ENCODE assay signal across 8 cellular contexts in genomic region chr6:33412140-33413009, GRCh38. TPM values are rescaled to one million over a fixed set of nuclear protein-coding genes. Genes with fewer than 3 reads are reported as not detected.
DNase-seq lines count a peak whose midpoint lies in the region; ATAC-seq and TF ChIP-seq lines count a peak whose summit lies in the region.
"Had no signal": no experiment of that assay in that cellular context is flagged by ENCODE, and none has a peak within 500 bp of the region (broad histone marks: within the 10 kb centered on the region; RNA-seq: fewer than 3 reads in every experiment).

No MANE protein-coding gene starts in this region.

- no peak for DNase-seq in WTC11 (ENCODE audit: low spot score)
- no peak for DNase-seq in T-helper 9 cell
- DNase-seq in KBM-7 = no peak
- DNase-seq in MM.1S = no peak
- DNase-seq: GDM1; stimulated activated CD4-positive, alpha-beta T cell treated with anti-CD3 and anti-CD28 coated beads, Interleukin-4, amount 100 ng/mL, for 1 hour had no signal

- H3K27ac Mint-ChIP-seq in WTC11 = no peak overlapping the region

- H3K4me1 ChIP-seq in BLaER1 treated with 17β-estradiol and CSF1 and Interleukin-3, amounts not matched to agents 10 nM and 100 nM = peaks cover 63 to 74% (median 72%) of the 10 kb centered on the region in 10 experiments
- H3K4me1 ChIP-seq in mucosa of rectum (ENCODE audit: control insufficient read depth in 2 of 2, insufficient read depth in 2 of 2, low read length in 2 of 2) (peaks cover 22 to 27% of the 10 kb centered on the region in 2 donors), MM.1S (ENCODE audit: low read length) (peaks cover 12% of the 10 kb centered on the region)

- in situ Hi-C loops in KBM-7 (cut with MboI; ENCODE audit: low pct_unique_long_range_greater_than_20kb, low sequenced_read_pairs) = no loop called here

- H3K79me2 ChIP-seq in MM.1S (ENCODE audit: low read length) = peaks cover 33% of the 10 kb centered on the region

- CTCF ChIA-PET in WTC11 (lab: Charles Lee) = interaction anchor here (0.8 to 1.1 kb wide), 3 partner anchors 14 to 17 kb away, joined by 3 to 4 read pairs (median 4); no protein-coding TSS in a partner anchor

- H3K36me3 Mint-ChIP-seq in WTC11 = peaks cover 43% of the 10 kb centered on the region

- peak overlapping the region in 7 of 10 experiments; percentile 73 to 86 (median 78); a peak in 13 of 20 replicates for H3K4me3 ChIP-seq in BLaER1 treated with 17β-estradiol and CSF1 and Interleukin-3, amounts not matched to agents 10 nM and 100 nM
- H3K4me3 ChIP-seq in mucosa of rectum (ENCODE audit: low read length in 2 of 2) = peak overlapping the region; percentile 29 to 41
- H3K4me3 ChIP-seq in MM.1S (ENCODE audit: low read length) = no peak overlapping the region

- H3K27me3 Mint-ChIP-seq in WTC11 (ENCODE audit: low read depth) = no peaks in the 10 kb centered on the region

- peak overlapping the region in 2 of 11 experiments; percentile 6 to 81; a peak in 1 of 22 replicates for H3K27ac ChIP-seq in BLaER1 treated with 17β-estradiol and CSF1 and Interleukin-3, amounts not matched to agents 10 nM and 100 nM
- H3K27ac ChIP-seq in mucosa of rectum (ENCODE audit: low read depth in 2 of 2, low read length in 2 of 2) = no peak overlapping the region
- no peak overlapping the region for H3K27ac ChIP-seq in MM.1S (ENCODE audit: low read length)

- no peak overlapping the region for H2AFZ ChIP-seq in MM.1S (ENCODE audit: low read length)

- peak overlapping the region; percentile 76 for H3K4me3 Mint-ChIP-seq in WTC11

- H3K9me2 ChIP-seq in MM.1S (replicated peaks; ENCODE audit: insufficient read depth, low read length) = no peaks in the 10 kb centered on the region

- peak overlapping the region in 10 of 11 experiments; percentile 15 to 90 (median 84); a peak in 19 of 22 replicates for H3K9ac ChIP-seq in BLaER1 treated with 17β-estradiol and CSF1 and Interleukin-3, amounts not matched to agents 10 nM and 100 nM
- no peak overlapping the region for H3K9ac ChIP-seq in mucosa of rectum (ENCODE audit: low read depth in 1 of 2, low read length in 2 of 2)
- no peak overlapping the region for H3K9ac ChIP-seq in MM.1S (ENCODE audit: low read length)

- peaks cover 6 to 51% (median 23%) of the 10 kb centered on the region in 11 experiments; a peak in 12 of 22 replicates for H4K20me1 ChIP-seq in BLaER1 treated with 17β-estradiol and CSF1 and Interleukin-3, amounts not matched to agents 10 nM and 100 nM
- H4K20me1 ChIP-seq in MM.1S (ENCODE audit: insufficient read depth, low read length) = no peaks in the 10 kb centered on the region

- peak overlapping the region; percentile 87 to 99 (median 93) for H3K4me2 ChIP-seq in BLaER1 treated with 17β-estradiol and CSF1 and Interleukin-3, amounts not matched to agents 10 nM and 100 nM
- H3K4me2 ChIP-seq in MM.1S (ENCODE audit: low read depth, low read length) = no peak overlapping the region; the same call in 1 of the 2 replicates

- TF ChIP-seq CTCF in WTC11 (IDR thresholded peaks at IDR 0.05) (no peak), MM.1S (IDR thresholded peaks at IDR 0.05; ENCODE audit: low read length) (no peak)

- ATAC-seq in WTC11 = no peak

- peaks cover 42 to 62% (median 53%) of the 10 kb centered on the region in 11 experiments for H3K36me3 ChIP-seq in BLaER1 treated with 17β-estradiol and CSF1 and Interleukin-3, amounts not matched to agents 10 nM and 100 nM
- peaks cover 31 to 39% of the 10 kb centered on the region in 2 donors for H3K36me3 ChIP-seq in mucosa of rectum (ENCODE audit: control insufficient read depth in 2 of 2, insufficient read depth in 2 of 2, low read length in 2 of 2)
- peaks cover 3% of the 10 kb centered on the region; the same call in 1 of the 2 replicates for H3K36me3 ChIP-seq in MM.1S (replicated peaks; ENCODE audit: insufficient read depth, low read length)

- peaks cover 38% of the 10 kb centered on the region for H3F3A ChIP-seq in MM.1S (ENCODE audit: insufficient read depth, low read length)

- H3K4me1 Mint-ChIP-seq in WTC11 = peaks cover 43% of the 10 kb centered on the region

- no peaks in the 10 kb centered on the region for H3K9me3 ChIP-seq in BLaER1 treated with 17β-estradiol and CSF1 and Interleukin-3, amounts not matched to agents 10 nM and 100 nM (replicated peaks in 1 of 11)
- H3K9me3 ChIP-seq in mucosa of rectum (ENCODE audit: control insufficient read depth in 2 of 2, low read length in 2 of 2) = no peaks in the 10 kb centered on the region
- H3K9me3 ChIP-seq in MM.1S (replicated peaks; ENCODE audit: insufficient read depth, low read length) = no peaks in the 10 kb centered on the region

- POLR2A ChIA-PET in WTC11 (lab: Charles Lee) = interaction anchor here (0.8 to 1.0 kb wide), 2 partner anchors 13 to 95 kb away, joined by 3 to 8 read pairs; partner anchors contain the start of gene ZBTB22

- H3K9me3 Mint-ChIP-seq in WTC11 = no peaks in the 10 kb centered on the region

- H3K27me3 ChIP-seq in BLaER1 treated with 17β-estradiol and CSF1 and Interleukin-3, amounts not matched to agents 10 nM and 100 nM = no peaks in the 10 kb centered on the region
- H3K27me3 ChIP-seq in mucosa of rectum (ENCODE audit: control insufficient read depth in 2 of 2, insufficient read depth in 2 of 2, low read length in 2 of 2) (no peaks in the 10 kb centered on the region), MM.1S (replicated peaks; ENCODE audit: insufficient read depth, low read length) (no peaks in the 10 kb centered on the region)

TF ChIP-seq in WTC11, 78 proteins besides CTCF, POLR2A, EP300 and RAD21 (continues in another document):
- TF ChIP-seq AR (CRISPR knock-in tag; IDR thresholded peaks at IDR 0.05) (no peak), HMGXB4 (CRISPR knock-in tag; IDR thresholded peaks at IDR 0.05) (no peak), CREB1 (CRISPR knock-in tag; IDR thresholded peaks at IDR 0.05) (no peak), USF1 (CRISPR knock-in tag; IDR thresholded peaks at IDR 0.05) (no peak), OVOL2 (CRISPR knock-in tag; IDR thresholded peaks at IDR 0.05; ENCODE audit: borderline replicate concordance) (no peak), PREB (CRISPR knock-in tag; IDR thresholded peaks at IDR 0.05; ENCODE audit: borderline replicate concordance) (no peak), ELF4 (CRISPR knock-in tag; IDR thresholded peaks at IDR 0.05; ENCODE audit: low read depth) (no peak)

RNA-seq across cellular contexts. Expression of gene PHF1, which starts 1.6 kb away (rescaled TPM):
- 60.0 to 63.6 TPM (median 60.2 TPM) in 3 replicates for total RNA-seq in WTC11 (2021)

RNA-seq across cellular contexts. Expression of gene CUTA, which starts 5.5 kb away (rescaled TPM):
- total RNA-seq in WTC11 (2021) = 229 to 247 TPM (median 243 TPM) in 3 replicates

RNA-seq across cellular contexts. Expression of gene SYNGAP1, which starts 7.5 kb away (rescaled TPM):
- 139 to 172 TPM (median 160 TPM) in 3 replicates for total RNA-seq in WTC11 (2021)

RNA-seq across cellular contexts. Expression of gene KIFC1, which starts 20.8 kb away (rescaled TPM):
- total RNA-seq in WTC11 (2021) = 79.5 to 97.3 TPM (median 83.7 TPM) in 3 replicates

RNA-seq across cellular contexts. Expression of gene ZBTB9, which starts 42.0 kb away (rescaled TPM):
- total RNA-seq in WTC11 (2021) = 19.4 to 21.2 TPM (median 20.8 TPM) in 3 replicates

Comparison
In these comparisons a context has a peak if more than half of its experiments do, and no peak if none do; other contexts are left out.
1. H3K9ac ChIP-seq: peak in BLaER1 treated with 17β-estradiol and CSF1 and Interleukin-3, amounts not matched to agents 10 nM and 100 nM (10 of 11); none in mucosa of rectum (0 of 2) and MM.1S (single experiment).